Comparison of ENCODE assay signal across 16 cellular contexts in the genomic region with DNA sequence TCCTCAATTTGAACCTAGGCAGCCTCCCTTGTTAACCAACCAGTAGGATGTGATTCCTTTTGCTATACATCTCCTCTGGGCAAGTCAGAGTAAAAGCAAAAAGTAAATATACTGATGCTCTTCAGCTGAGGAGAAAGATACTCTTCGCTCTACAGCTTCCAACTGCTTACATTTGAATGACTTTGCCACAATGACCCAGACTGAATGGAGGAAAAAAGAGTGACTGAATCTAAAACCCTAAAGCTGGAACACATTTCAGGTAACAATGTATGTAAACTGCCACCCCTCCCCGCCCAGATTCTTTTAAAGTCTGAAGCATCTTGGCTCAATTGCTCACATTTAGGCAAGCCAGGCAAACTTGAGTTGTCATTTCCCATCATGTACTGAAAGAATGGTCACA. TPM values are rescaled to one million over a fixed set of nuclear protein-coding genes. Genes with fewer than 3 reads are reported as not detected.
DNase-seq lines count a peak whose midpoint lies in the region; ATAC-seq and TF ChIP-seq lines count a peak whose summit lies in the region.
"Had no signal": no experiment of that assay in that cellular context is flagged by ENCODE, and none has a peak within 500 bp of the region (broad histone marks: within the 10 kb centered on the region; RNA-seq: fewer than 3 reads in every experiment).

No MANE protein-coding gene starts in this region.

- H4K5ac ChIP-seq in H9 (ENCODE audit: insufficient read length, low read depth, low read length) = no peak overlapping the region

- H3K36me3 Mint-ChIP-seq in H9 (ENCODE audit: insufficient read depth in 1 of 3, low read depth in 3 of 3) (peaks cover 10 to 39% (median 26%) of the 10 kb centered on the region in 3 experiments; a peak in 6 of 7 replicates), WTC11 (peaks cover 17% of the 10 kb centered on the region), MCF 10A (ENCODE audit: insufficient read depth, unreplicated experiment) (peaks cover 63% of the 10 kb centered on the region)
- peaks cover 18% of the 10 kb centered on the region for H3K36me3 Mint-ChIP-seq in activated T-cell treated with anti-CD3 and anti-CD28 coated beads, Interleukin-2, amount 50 U/mL, for 4 hours (ENCODE audit: insufficient read depth)

- H3K56ac ChIP-seq in H9 (ENCODE audit: insufficient read length, low read depth, low read length) = no peak overlapping the region

- H4K20me1 ChIP-seq in H9 (ENCODE audit: control insufficient read depth, insufficient read depth, insufficient read length) = peaks cover 2% of the 10 kb centered on the region
- H4K20me1 ChIP-seq: BLaER1 had no signal

- H3K4me3 Mint-ChIP-seq in H9 (peak overlapping the region in 1 of 2 experiments; percentile 13; a peak in 1 of 5 replicates), WTC11 (no peak overlapping the region), MCF 10A (ENCODE audit: unreplicated experiment) (no peak overlapping the region)
- H3K4me3 Mint-ChIP-seq in activated T-cell treated with anti-CD3 and anti-CD28 coated beads, Interleukin-2, amount 50 U/mL, for 4 hours = no peak overlapping the region
- H3K4me3 Mint-ChIP-seq: CD8-positive, alpha-beta memory T cell; HFFc6 had no signal

- H3K4me3 ChIP-seq in left lung = no peak overlapping the region
- no peak overlapping the region for H3K4me3 ChIP-seq in left ventricle myocardium inferior
- H3K4me3 ChIP-seq: BLaER1, GM12878 had no signal

- H3K4me1 Mint-ChIP-seq in H9 (peaks cover 80 to 86% of the 10 kb centered on the region in 2 experiments), WTC11 (peaks cover 92% of the 10 kb centered on the region), MCF 10A (ENCODE audit: insufficient read depth, unreplicated experiment) (peaks cover 20% of the 10 kb centered on the region)
- H3K4me1 Mint-ChIP-seq in activated T-cell treated with anti-CD3 and anti-CD28 coated beads, Interleukin-2, amount 50 U/mL, for 4 hours (ENCODE audit: low read depth) = peaks cover 6% of the 10 kb centered on the region

- H3K18ac ChIP-seq in H9 (ENCODE audit: insufficient read length, low read depth, low read length) = no peak overlapping the region

- TF ChIP-seq CTCF in H9 (conservative IDR thresholded peaks at IDR 0.05) (no peak), WTC11 (IDR thresholded peaks at IDR 0.05) (no peak), left lung (IDR thresholded peaks at IDR 0.05) (no peak), left ventricle myocardium inferior (IDR thresholded peaks at IDR 0.05; ENCODE audit: borderline replicate concordance) (no peak), MCF 10A (IDR thresholded peaks at IDR 0.05; ENCODE audit: unreplicated experiment) (no peak)

- H2BK5ac ChIP-seq in H9 (ENCODE audit: insufficient read length, low read length) = no peak overlapping the region

- no TSS peak for BruUV-seq in MCF 10A (replicated peaks; lab: Mats Ljungman, UMichigan)

- DNase-seq in DMS79 (lab: John Stamatoyannopoulos, UW) (peak; percentile 38), H9 (no peak), WTC11 (ENCODE audit: low spot score) (no peak), left lung (no peak), left ventricle myocardium inferior (no peak), MCF 10A (ENCODE audit: unreplicated experiment) (no peak)
- DNase-seq in activated T-cell treated with anti-CD3 and anti-CD28 coated beads, Interleukin-2, amount 50 U/mL, for 4 hours = no peak
- DNase-seq: 8988T; AML-193; Caco-2; CD8-positive, alpha-beta memory T cell; GOT3; HCEC 1CT; HFFc6 had no signal

- POLR2A ChIA-PET in WTC11 (lab: Charles Lee) = interaction anchor here (0.5 kb wide), 1 partner anchor 133 kb away, joined by 4 read pairs; no protein-coding TSS in a partner anchor
- POLR2A ChIA-PET in MCF 10A (lab: Yijun Ruan, JAX) = no interaction called here

- no peak overlapping the region for H3K23ac ChIP-seq in H9 (ENCODE audit: insufficient read length, low read depth, low read length)

- CTCF ChIA-PET in WTC11 (lab: Charles Lee) = interaction anchor here (2.2 kb wide), 1 partner anchor 133 kb away, joined by 8 read pairs; no protein-coding TSS in a partner anchor
- CTCF ChIA-PET in MCF 10A (lab: Yijun Ruan, JAX) = interaction anchor here (0.6 kb wide), 1 partner anchor 15 kb away, joined by 3 read pairs; no protein-coding TSS in a partner anchor

- WGBS in H9 (ENCODE audit: extremely low coverage, insufficient read length, low lambda C conversion rate) = no CpG with 5 or more reads among the region's 2 CpGs

- H2AK5ac ChIP-seq in H9 (ENCODE audit: insufficient read length, low read length) = no peak overlapping the region

- no peak overlapping the region for H2BK120ac ChIP-seq in H9 (ENCODE audit: low read depth, low read length, poor library complexity, severe bottlenecking)

- peak overlapping the region; percentile 2 for H3K4me2 ChIP-seq in H9 (ENCODE audit: insufficient read depth, insufficient read length, low read length)
- H3K4me2 ChIP-seq: BLaER1 had no signal

- H3K4me1 ChIP-seq in H9 (ENCODE audit: insufficient read depth, low read length) (peaks cover 14% of the 10 kb centered on the region), left lung (peaks cover 12 to 17% of the 10 kb centered on the region in 2 donors), left ventricle myocardium inferior (peaks cover 37% of the 10 kb centered on the region)

- H2BK20ac ChIP-seq in H9 (ENCODE audit: low read depth, low read length, poor library complexity, severe bottlenecking) = no peak overlapping the region

- H3K36me3 ChIP-seq in left lung (no peaks in the 10 kb centered on the region), left ventricle myocardium inferior (peaks cover 23% of the 10 kb centered on the region)

- H2BK12ac ChIP-seq in H9 (ENCODE audit: insufficient read length, low read depth, low read length) = no peak overlapping the region

- H3K27me3 ChIP-seq in H9 (ENCODE audit: insufficient read depth, low read length) (no peaks in the 10 kb centered on the region), left lung (no peaks in the 10 kb centered on the region), left ventricle myocardium inferior (ENCODE audit: low read depth) (no peaks in the 10 kb centered on the region)
- H3K27me3 ChIP-seq: BLaER1 had no signal

- H3K9me3 Mint-ChIP-seq in H9 (no peaks in the 10 kb centered on the region), WTC11 (no peaks in the 10 kb centered on the region), MCF 10A (ENCODE audit: unreplicated experiment) (no peaks in the 10 kb centered on the region)
- no peaks in the 10 kb centered on the region for H3K9me3 Mint-ChIP-seq in activated T-cell treated with anti-CD3 and anti-CD28 coated beads, Interleukin-2, amount 50 U/mL, for 4 hours
- H3K9me3 Mint-ChIP-seq: CD8-positive, alpha-beta memory T cell; HFFc6 had no signal

- H3K27ac Mint-ChIP-seq in H9 (peak overlapping the region; percentile 7 to 95 (median 24); a peak in 5 of 7 replicates), WTC11 (peak overlapping the region; percentile 94), MCF 10A (ENCODE audit: low read depth, unreplicated experiment) (no peak overlapping the region)
- H3K27ac Mint-ChIP-seq: CD8-positive, alpha-beta memory T cell; HFFc6 had no signal

- H3K9me3 ChIP-seq in H9 (ENCODE audit: control insufficient read depth, low read depth, low read length) (no peaks in the 10 kb centered on the region), left lung (no peaks in the 10 kb centered on the region), left ventricle myocardium inferior (replicated peaks) (no peaks in the 10 kb centered on the region)
- H3K9me3 ChIP-seq: BLaER1, Caco-2 had no signal

- H2AFZ ChIP-seq in H9 (ENCODE audit: low read length) = no peak overlapping the region

- H3K79me1 ChIP-seq in H9 (ENCODE audit: insufficient read depth, low read depth, low read length, poor library complexity, severe bottlenecking) = no peaks in the 10 kb centered on the region

- no peak overlapping the region for H3K9ac ChIP-seq in H9 (ENCODE audit: extremely low read depth, insufficient read length, low read length)
- H3K9ac ChIP-seq: BLaER1 had no signal

- no peaks in the 10 kb centered on the region for H3K79me2 ChIP-seq in H9 (ENCODE audit: insufficient read depth, low read length)

- H3K27me3 Mint-ChIP-seq in H9 (ENCODE audit: low read depth) (no peaks in the 10 kb centered on the region), WTC11 (ENCODE audit: low read depth) (no peaks in the 10 kb centered on the region), MCF 10A (ENCODE audit: insufficient read depth, unreplicated experiment) (no peaks in the 10 kb centered on the region)
- no peaks in the 10 kb centered on the region for H3K27me3 Mint-ChIP-seq in activated T-cell treated with anti-CD3 and anti-CD28 coated beads, Interleukin-2, amount 50 U/mL, for 4 hours (ENCODE audit: low read depth)

- no peaks in the 10 kb centered on the region for H3K23me2 ChIP-seq in H9 (ENCODE audit: insufficient read length, low read depth, low read length, poor library complexity, severe bottlenecking)

- no peak overlapping the region for H3T11ph ChIP-seq in H9 (ENCODE audit: low read length)

- no peak overlapping the region for H2BK15ac ChIP-seq in H9 (ENCODE audit: low read depth, low read length)

- no peak; the same call in 1 of the 2 replicates for ATAC-seq in WTC11
- ATAC-seq in left lung = peak; percentile 65
- ATAC-seq in activated T-cell treated with anti-CD3 and anti-CD28 coated beads, Interleukin-2, amount 50 U/mL, for 4 hours = no peak
- ATAC-seq: GM12878 had no signal

- H3K14ac ChIP-seq in H9 (ENCODE audit: insufficient read depth, low read length) = no peak overlapping the region

- H3K27ac ChIP-seq in H9 (ENCODE audit: insufficient read length, low read depth, low read length) (peak overlapping the region; percentile 9), left lung (no peak overlapping the region), left ventricle myocardium inferior (replicated peaks) (no peak overlapping the region)
- H3K27ac ChIP-seq: BLaER1 had no signal

- H3K4ac ChIP-seq in H9 (ENCODE audit: low read depth, low read length) = no peak overlapping the region

- intact Hi-C loops in left lung (cut with DNase I) = no loop called here
- intact Hi-C loops in left ventricle myocardium inferior (cut with micrococcal nuclease) = no loop called here
- intact Hi-C loops in MCF 10A (cut with micrococcal nuclease) = no loop called here

- H4K91ac ChIP-seq in H9 (ENCODE audit: insufficient read length, low read depth, low read length) = no peak overlapping the region

- H4K8ac ChIP-seq in H9 (replicated peaks; ENCODE audit: insufficient read length, low read depth, low read length) = no peak overlapping the region

TF ChIP-seq in WTC11, 78 proteins besides CTCF, POLR2A, EP300 and RAD21 (continues in another document):
- no peak for TF ChIP-seq SMAD3 (CRISPR knock-in tag; IDR thresholded peaks at IDR 0.05; ENCODE audit: borderline replicate concordance)

RNA-seq across cellular contexts. Expression of a gene that starts 46.1 kb away (rescaled TPM):
- total RNA-seq in H9 (2021) (379 and 381 TPM in 2 replicates), WTC11 (2021) (328 to 381 TPM (median 374 TPM) in 3 replicates), left lung (10 to 100 TPM; 14.5 to 14.7 TPM), left ventricle myocardium inferior (154 TPM), MCF 10A (2022) (142 and 148 TPM in 2 replicates)
- 100 to 1,000 TPM in 2 of 3 donors, 10 to 100 TPM in 1; 85.9 to 104 (median 103) TPM for total RNA-seq in activated T-cell treated with anti-CD3 and anti-CD28 coated beads, Interleukin-2, amount 50 U/mL, for 4 hours
